ENCODE assay signal across 19 cellular contexts in the genomic region with DNA sequence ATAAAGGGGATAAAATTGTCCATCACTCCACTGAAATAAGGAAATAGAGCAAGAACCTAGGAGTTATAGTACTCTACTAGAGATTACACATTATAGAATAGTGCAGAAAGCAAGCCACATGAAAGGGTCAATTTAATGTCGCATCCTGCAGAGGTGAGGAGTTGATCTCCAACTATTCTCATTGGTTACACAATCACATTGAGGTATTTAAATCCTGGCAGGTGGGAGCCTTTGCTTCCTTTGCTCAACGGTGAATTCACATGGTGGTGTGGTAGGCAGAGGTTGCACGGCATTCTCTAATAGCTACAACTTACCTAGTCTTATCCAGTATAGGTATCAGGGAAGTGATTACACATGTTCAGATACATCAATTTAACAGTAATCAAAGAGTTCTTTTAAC.
A peak's percentile ranks its signal among the peaks of the same experiment; 100 is the strongest.
DNase-seq lines count a peak whose midpoint lies in the region; ATAC-seq and TF ChIP-seq lines count a peak whose summit lies in the region.
"Had no signal": no experiment of that assay in that cellular context is flagged by ENCODE, and none has a peak within 500 bp of the region (broad histone marks: within the 10 kb centered on the region; RNA-seq: fewer than 3 reads in every experiment).

No MANE protein-coding gene starts in this region.

- H3K4me2 ChIP-seq in smooth muscle cell, result no peak overlapping the region
- H3K4me2 ChIP-seq: GM23338 had no signal

- 0 out of 2 replicates have a peak, but pooled peaks cover 1% of the 10 kb centered on the region for H3K36me3 ChIP-seq in Caco-2 (ENCODE audit: control insufficient read depth, insufficient read depth, low read length)
- no peaks in the 10 kb centered on the region for H3K36me3 ChIP-seq in smooth muscle cell (ENCODE audit: low read depth)

- no peak overlapping the region for H3K27ac ChIP-seq in smooth muscle cell (ENCODE audit: low read depth)
- H3K27ac ChIP-seq: C4-2B had no signal

- H3K4me3 ChIP-seq in Caco-2 (ENCODE audit: low read depth, low read length) (no peak overlapping the region), smooth muscle cell (no peak overlapping the region)
- H3K4me3 ChIP-seq: GM12878, GM23338 had no signal

- DNase-seq in Caco-2 (no peak), SW480 (ENCODE audit: low spot score) (peak; percentile 16), left lobe of liver (ENCODE audit: low spot score) (no peak), smooth muscle cell (lab: John Stamatoyannopoulos, UW; ENCODE audit: unreplicated experiment) (no peak)
- DNase-seq: ACHN; AML-193; CD4-positive, alpha-beta T cell; DMS79 treated with DMSO at 0.1 percent for 48 hours; GF-D8; H7; HFFc6; KG1 had no signal

- H3K4me1 Mint-ChIP-seq in Caco-2 (ENCODE audit: low read depth, unreplicated experiment), result peaks cover 59% of the 10 kb centered on the region

- H3F3A ChIP-seq in smooth muscle cell (ENCODE audit: low read depth), result peaks cover 7% of the 10 kb centered on the region

- 94% methylated on average over 3 of the region's 3 CpGs for WGBS in smooth muscle cell (ENCODE audit: low lambda C conversion rate)

- peaks cover 20% of the 10 kb centered on the region for H3K36me3 Mint-ChIP-seq in Caco-2 (ENCODE audit: insufficient read depth, unreplicated experiment)

- POLR2A ChIA-PET in Caco-2 (lab: Charles Lee), result interaction anchor here (0.6 to 1.3 kb wide), 3 partner anchors 22 to 59 kb away, joined by 3 to 6 read pairs (median 3); no protein-coding TSS in a partner anchor

- peaks cover 68% of the 10 kb centered on the region for H3K4me1 ChIP-seq in Caco-2
- H3K4me1 ChIP-seq in smooth muscle cell (ENCODE audit: low read depth), result peaks cover 19% of the 10 kb centered on the region

- intact Hi-C loops in Caco-2 (cut with micrococcal nuclease; ENCODE audit: unreplicated experiment), result loop anchor here (1.0 to 2.0 kb wide), 2 partner anchors 23 to 27 kb away; no protein-coding TSS in a partner anchor

- TF ChIP-seq CTCF in Caco-2 (IDR thresholded peaks at IDR 0.05; ENCODE audit: insufficient read depth in 1 of 2, low read depth in 1 of 2, low read length in 1 of 2, severe bottlenecking in 1 of 2, unreplicated experiment in 1 of 2), result no peak
- no peak for TF ChIP-seq CTCF in smooth muscle cell (IDR thresholded peaks at IDR 0.05; ENCODE audit: borderline replicate concordance, insufficient read depth, poor library complexity, severe bottlenecking)

- H3K27me3 ChIP-seq in Caco-2 (replicated peaks; ENCODE audit: control insufficient read depth, insufficient read depth, low read length) (no peaks in the 10 kb centered on the region), smooth muscle cell (ENCODE audit: low read depth) (no peaks in the 10 kb centered on the region)

- no peaks in the 10 kb centered on the region for H3K79me2 ChIP-seq in smooth muscle cell (ENCODE audit: low read depth)

- no peak overlapping the region for H3K4me3 Mint-ChIP-seq in Caco-2 (ENCODE audit: unreplicated experiment)
- H3K4me3 Mint-ChIP-seq: CD4-positive, alpha-beta T cell; GM23338; HFFc6; IgD-negative memory B cell had no signal

- H3K27ac Mint-ChIP-seq in Caco-2 (ENCODE audit: unreplicated experiment), result peak overlapping the region; percentile 87
- H3K27ac Mint-ChIP-seq: CD4-positive, alpha-beta T cell; GM23338; HFFc6; IgD-negative memory B cell had no signal

- H3K9me3 Mint-ChIP-seq in Caco-2 (ENCODE audit: unreplicated experiment), result no peaks in the 10 kb centered on the region
- H3K9me3 Mint-ChIP-seq: CD4-positive, alpha-beta T cell; GM23338; HFFc6; IgD-negative memory B cell had no signal

- ATAC-seq in left lobe of liver, result peak; percentile 24
- ATAC-seq in GM21447 (IDR thresholded peaks at IDR 0.05; ENCODE audit: unreplicated experiment), result no peak
- ATAC-seq in HG03135 (IDR thresholded peaks at IDR 0.05; ENCODE audit: unreplicated experiment), result no peak
- ATAC-seq: GM12878, GM23338, HCT116 had no signal

- no peak overlapping the region for H2AFZ ChIP-seq in smooth muscle cell (ENCODE audit: low read depth)
- H2AFZ ChIP-seq: GM23338 had no signal

- H3K9me3 ChIP-seq in Caco-2 (no peaks in the 10 kb centered on the region), smooth muscle cell (replicated peaks; ENCODE audit: low read depth) (no peaks in the 10 kb centered on the region)

- no peaks in the 10 kb centered on the region for H3K27me3 Mint-ChIP-seq in Caco-2 (ENCODE audit: insufficient read depth, unreplicated experiment)
- H3K27me3 Mint-ChIP-seq: CD4-positive, alpha-beta T cell; IgD-negative memory B cell had no signal

- CTCF ChIA-PET in Caco-2 (lab: Charles Lee), result interaction anchor here (0.9 kb wide), 1 partner anchor 24 kb away, joined by 4 read pairs; no protein-coding TSS in a partner anchor

- no TSS peak for BruUV-seq in Caco-2 (replicated peaks; lab: Mats Ljungman, UMichigan)

- no peak overlapping the region for H3K9ac ChIP-seq in smooth muscle cell (ENCODE audit: low read depth)

- no peaks in the 10 kb centered on the region for H4K20me1 ChIP-seq in smooth muscle cell (ENCODE audit: low read depth)
